ENCODE assay signal across 15 cellular contexts in genomic region chr17:49252148-49252682, GRCh38. TPM values are rescaled to one million over a fixed set of nuclear protein-coding genes. Genes with fewer than 3 reads are reported as not detected.
DNase-seq lines count a peak whose midpoint lies in the region; ATAC-seq, FAIRE-seq and TF ChIP-seq lines count a peak whose summit lies in the region.
"Had no signal": no experiment of that assay in that cellular context is flagged by ENCODE, and none has a peak within 500 bp of the region (broad histone marks: within the 10 kb centered on the region; RNA-seq: fewer than 3 reads in every experiment).

No MANE protein-coding gene starts in this region.

- no peaks in the 10 kb centered on the region for H3K9me2 ChIP-seq in HCT116 (ENCODE audit: insufficient read depth)

- H2AFZ ChIP-seq in HCT116 (ENCODE audit: low read depth, low read length, poor library complexity, severe bottlenecking), result no peak overlapping the region

- WGBS in prostate gland, result 90% methylated on average over 5 of the region's 5 CpGs

- no peak overlapping the region for H3K4me2 ChIP-seq in HCT116 (ENCODE audit: low read length)

- no peaks in the 10 kb centered on the region for H3K27me3 ChIP-seq in HCT116 (ENCODE audit: insufficient read depth, low read length)
- no peaks in the 10 kb centered on the region for H3K27me3 ChIP-seq in prostate gland (replicated peaks; ENCODE audit: insufficient read depth)
- H3K27me3 ChIP-seq: suprapubic skin had no signal

- H4K20me1 ChIP-seq in HCT116 (ENCODE audit: insufficient read depth), result no peaks in the 10 kb centered on the region

- H3K27ac ChIP-seq in HCT116 (ENCODE audit: low read depth, low read length), result no peak overlapping the region
- H3K27ac ChIP-seq in prostate gland, result no peak overlapping the region
- H3K27ac ChIP-seq: suprapubic skin had no signal

- no peak for TF ChIP-seq RAD21 in HCT116 (IDR thresholded peaks at IDR 0.05; ENCODE audit: low read depth)

- TF ChIP-seq CTCF in HCT116 (IDR thresholded peaks at IDR 0.05 in 2 of 3, conservative IDR thresholded peaks at IDR 0.05 in 1 of 3; ENCODE audit: borderline replicate concordance in 1 of 3, insufficient read depth in 1 of 3, low read depth in 2 of 3, low read length in 2 of 3), result peak in 2 of 3 experiments; percentile 15 to 19; a peak in 1 of 6 replicates
- TF ChIP-seq CTCF in fibroblast of villous mesenchyme (IDR thresholded peaks at IDR 0.05; ENCODE audit: insufficient read depth, low read depth, low read length), result no peak
- TF ChIP-seq CTCF in GM20000 (IDR thresholded peaks at IDR 0.05; ENCODE audit: extremely low read depth, missing control alignments), result no peak
- TF ChIP-seq CTCF in prostate gland (IDR thresholded peaks at IDR 0.05), result no peak

- H3K4me1 ChIP-seq in HCT116 (ENCODE audit: control insufficient read depth in 1 of 2, insufficient read depth in 2 of 2, low read length in 2 of 2) (peaks cover 17 to 26% of the 10 kb centered on the region in 2 experiments), prostate gland (replicated peaks) (no peaks in the 10 kb centered on the region)

- no TSS peak for BruUV-seq in HCT116 (replicated peaks; lab: Mats Ljungman, UMichigan)

- TF ChIP-seq POLR2A in HCT116 (IDR thresholded peaks at IDR 0.05; ENCODE audit: borderline replicate concordance, extremely low read depth, insufficient read depth, insufficient read length) (no peak), H54 (IDR thresholded peaks at IDR 0.05; ENCODE audit: low read depth, low read length) (no peak), prostate gland (IDR thresholded peaks at IDR 0.05) (no peak)

- no peak for FAIRE-seq in H54 (lab: Jason Lieb, UNC)

- H3K36me3 ChIP-seq in HCT116 (ENCODE audit: control insufficient read depth in 1 of 2, insufficient read depth in 2 of 2, low read length in 2 of 2), result no peaks in the 10 kb centered on the region
- no peaks in the 10 kb centered on the region for H3K36me3 ChIP-seq in prostate gland
- H3K36me3 ChIP-seq: suprapubic skin had no signal

- DNase-seq in A172 (ENCODE audit: low spot score) (peak; percentile 47), HCT116 (ENCODE audit: low read depth, low spot score) (no peak), SKM-1 (lab: John Stamatoyannopoulos, UW; ENCODE audit: unreplicated experiment) (peak; percentile 86), fibroblast of villous mesenchyme (ENCODE audit: low read depth) (peak; percentile 74), H54 (ENCODE audit: insufficient read length, low spot score) (no peak), HPDE6-E6E7 (ENCODE audit: extremely low spot score) (no peak), GM20000 (ENCODE audit: low spot score) (no peak), prostate gland (ENCODE audit: low spot score) (no peak)
- DNase-seq: activated CD8-positive, alpha-beta memory T cell treated with anti-CD3 and anti-CD28 coated beads for 24 hours; activated naive CD8-positive, alpha-beta T cell treated with anti-CD3 and anti-CD28 coated beads for 36 hours; NCI-H1436; NCI-H774 had no signal

- POLR2A ChIA-PET in HCT116 (lab: Charles Lee), result no interaction called here

- H3K9me3 ChIP-seq in HCT116 (ENCODE audit: control insufficient read depth in 1 of 2, insufficient read depth in 1 of 2, low read depth in 1 of 2, low read length in 2 of 2) (no peaks in the 10 kb centered on the region), prostate gland (no peaks in the 10 kb centered on the region)
- H3K9me3 ChIP-seq: suprapubic skin had no signal

- peak; percentile 51 for ATAC-seq in HCT116

- CTCF ChIA-PET in HCT116 (lab: Charles Lee), result no interaction called here

- no peaks in the 10 kb centered on the region for H3K79me2 ChIP-seq in HCT116 (ENCODE audit: insufficient read depth, low read length)

- intact Hi-C loops in HCT116 (cut with micrococcal nuclease), result no loop called here
- intact Hi-C loops in prostate gland (cut with DNase I), result no loop called here

- H3K4me3 ChIP-seq in HCT116 (replicated peaks in 1 of 2; ENCODE audit: low read depth in 1 of 2, low read length in 2 of 2), result no peak overlapping the region
- no peak overlapping the region for H3K4me3 ChIP-seq in fibroblast of villous mesenchyme (ENCODE audit: low read depth, low read length)
- H3K4me3 ChIP-seq in prostate gland, result no peak overlapping the region
- H3K4me3 ChIP-seq: suprapubic skin had no signal

- no peak overlapping the region for H3K9ac ChIP-seq in HCT116 (ENCODE audit: low read length)

- RAD21 ChIA-PET in HCT116 (lab: Charles Lee; ENCODE audit: low non-redundant PET in 1 of 2, low total read pairs in 2 of 2, uncharacterized antibody in 2 of 2, unreplicated experiment in 2 of 2), result no interaction called here

TF ChIP-seq in HCT116, 20 proteins besides CTCF, POLR2A, EP300 and RAD21:
- TF ChIP-seq MAX (IDR thresholded peaks at IDR 0.05) (no peak), ZFX (IDR thresholded peaks at IDR 0.05) (no peak), SIN3A (IDR thresholded peaks at IDR 0.05; ENCODE audit: low read depth) (no peak), EZH2 (IDR thresholded peaks at IDR 0.05) (no peak), EZH2phosphoT487 (IDR thresholded peaks at IDR 0.05; ENCODE audit: borderline replicate concordance) (no peak), ZNF274 (IDR thresholded peaks at IDR 0.05; ENCODE audit: low read depth, low read length) (no peak), FOSL1 (IDR thresholded peaks at IDR 0.05; ENCODE audit: low read depth) (no peak), TCF7L2 (IDR thresholded peaks at IDR 0.05; ENCODE audit: borderline replicate concordance, extremely low read depth, insufficient read depth, insufficient read length) (no peak), YY1 (IDR thresholded peaks at IDR 0.05; ENCODE audit: extremely low read depth, insufficient replicate concordance, low read depth, low read length) (no peak), SRF (IDR thresholded peaks at IDR 0.05; ENCODE audit: low read depth) (no peak), ELF1 (IDR thresholded peaks at IDR 0.05; ENCODE audit: borderline replicate concordance, low read depth) (no peak), JUND (IDR thresholded peaks at IDR 0.05) (no peak), ZBTB33 (IDR thresholded peaks at IDR 0.05; ENCODE audit: extremely low read depth, insufficient replicate concordance, low read length) (no peak), POLR2AphosphoS5 (IDR thresholded peaks at IDR 0.05; ENCODE audit: low read depth, low read length) (no peak), SP1 (IDR thresholded peaks at IDR 0.05; ENCODE audit: low read depth) (no peak)

RNA-seq across cellular contexts. Expression of gene PHOSPHO1, which starts 21.6 kb away (rescaled TPM):
- 0.22 TPM in 1 of 2 replicates, not detected in the other for total RNA-seq in A172 (2014; rRNA removed; shearing (Covaris generic))
- total RNA-seq in HCT116 (2021; ENCODE audit: unreplicated experiment), result 3.0 TPM
- 1.4 and 2.0 TPM in 2 replicates for polyA plus RNA-seq in HCT116 (2012)
- total RNA-seq in fibroblast of villous mesenchyme, result under 0.01 and 0.32 TPM in 2 replicates
- total RNA-seq in prostate gland, result 1 to 10 TPM in 1 of 2 donors, under 1 TPM in 1; 0.55 to 6.3 TPM
- total RNA-seq: activated naive CD8-positive, alpha-beta T cell treated with anti-CD3 and anti-CD28 coated beads for 36 hours; T-helper 1 cell treated with Interleukin-12 subunit alpha and Interleukin-12 subunit beta and Interleukin-4 antibody, amounts not matched to agents 30 ng/mL and 1 ng/mL, for 36 hours had no signal

RNA-seq across cellular contexts. Expression of gene ABI3, which starts 41.7 kb away (rescaled TPM):
- total RNA-seq in A172 (2014; rRNA removed; shearing (Covaris generic)), result 0.07 and 0.41 TPM in 2 replicates
- total RNA-seq in HCT116 (2021; ENCODE audit: unreplicated experiment), result 0.12 TPM
- polyA plus RNA-seq in HCT116 (2012), result 0.05 and 0.11 TPM in 2 replicates
- 0.64 and 1.7 TPM in 2 replicates for total RNA-seq in fibroblast of villous mesenchyme
- 1 to 10 TPM; 3.0 to 9.0 TPM for total RNA-seq in prostate gland
- total RNA-seq: renal cortical epithelial cell had no signal

RNA-seq across cellular contexts. Expression of gene GNGT2, which starts 41.8 kb away (rescaled TPM):
- not detected in 2 replicates for total RNA-seq in A172 (2014; rRNA removed; shearing (Covaris generic))
- total RNA-seq in HCT116 (2021; ENCODE audit: unreplicated experiment) (not detected), fibroblast of villous mesenchyme (0.32 TPM in 1 of 2 replicates, not detected in the other), prostate gland (1 to 10 TPM in 1 of 2 donors, not detected in 1; 3.1 TPM)
- not detected in 2 replicates for polyA plus RNA-seq in HCT116 (2012)
- total RNA-seq: renal cortical epithelial cell had no signal

Comparison
In these comparisons a context has a peak if more than half of its experiments do, and no peak if none do; other contexts are left out.
1. DNase-seq: peak in A172 (single experiment), SKM-1 (single experiment) and fibroblast of villous mesenchyme (single experiment); none in HCT116 (single experiment), H54 (single experiment), HPDE6-E6E7 (single experiment), GM20000 (single experiment) and prostate gland (single experiment).
2. CTCF ChIP-seq: peak in HCT116 (2 of 3); none in fibroblast of villous mesenchyme (single experiment), GM20000 (single experiment) and prostate gland (0 of 4).